In the genomic region with DNA sequence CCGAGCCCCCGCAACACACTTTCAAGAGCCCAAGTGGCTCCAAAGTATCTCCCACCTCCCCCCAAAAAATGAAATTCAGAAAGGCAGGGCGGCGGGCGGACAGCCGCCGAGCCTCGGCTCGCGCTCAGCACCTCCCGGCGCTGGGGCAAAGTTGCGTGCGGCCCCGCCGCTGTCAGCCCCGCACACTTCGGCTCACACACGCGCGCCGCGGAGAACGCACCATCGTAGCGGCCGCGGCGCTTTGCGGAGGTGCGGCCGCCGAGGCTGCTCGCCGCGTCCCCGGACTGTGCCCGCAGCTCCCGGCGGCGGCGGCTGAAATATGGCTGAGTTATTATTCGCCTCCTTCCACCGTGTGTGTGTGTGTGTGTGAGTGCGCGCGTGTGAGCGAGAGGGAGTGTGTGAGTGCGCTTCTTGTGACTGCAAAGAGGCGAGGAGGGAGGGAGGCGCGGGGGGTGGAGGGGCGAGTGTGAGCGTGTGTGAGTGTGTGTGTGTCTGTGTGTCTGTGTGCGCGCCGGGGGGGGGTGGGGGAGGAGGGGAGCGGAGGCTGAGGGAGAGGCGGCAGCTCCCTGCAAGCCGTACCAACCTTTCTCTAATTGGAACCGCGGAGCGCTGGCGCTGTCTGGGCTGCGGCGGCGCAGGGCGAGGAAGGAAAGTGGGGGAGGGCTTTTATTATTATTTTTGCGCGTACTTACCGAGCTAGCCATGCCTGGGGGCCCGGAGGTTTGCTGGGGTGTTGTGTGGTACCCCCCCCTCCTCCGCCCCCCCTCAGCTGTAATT, we compare ENCODE assay signal across 8 cellular contexts.
DNase-seq lines count a peak whose midpoint lies in the region; ATAC-seq and TF ChIP-seq lines count a peak whose summit lies in the region.

No MANE protein-coding gene starts in this region.

- peak overlapping the region; percentile 81 for H3K4me3 ChIP-seq in choroid plexus epithelial cell (ENCODE audit: low read depth, low read length)

- DNase-seq in DMS79 (lab: John Stamatoyannopoulos, UW): peak; percentile 46
- peak; percentile 87 for DNase-seq in NCI-H1092 treated with DMSO at 0.1 percent for 48 hours (lab: John Stamatoyannopoulos, UW)
- peak; percentile 66 for DNase-seq in activated CD4-positive, alpha-beta T cell treated with anti-CD3 and anti-CD28 coated beads for 1 hour
- peak; percentile 80 for DNase-seq in choroid plexus epithelial cell (ENCODE audit: low read depth)
- peak; percentile 50 to 52 for DNase-seq in stimulated activated CD4-positive, alpha-beta T cell treated with anti-CD3 and anti-CD28 coated beads, Interleukin-1b, Interleukin-23, amount 100 ng/mL, for 1 hour (ENCODE audit: low read depth in 2 of 2)

- TF ChIP-seq CTCF in choroid plexus epithelial cell (conservative IDR thresholded peaks at IDR 0.05; ENCODE audit: low read depth, low read length): no peak

- ATAC-seq in GM21786 (IDR thresholded peaks at IDR 0.05; ENCODE audit: unreplicated experiment) (peak; percentile 10), GM18520 (IDR thresholded peaks at IDR 0.05; ENCODE audit: unreplicated experiment) (no peak)

- no peaks in the 10 kb centered on the region for H3K27me3 ChIP-seq in layer of hippocampus (ENCODE audit: control insufficient read depth, insufficient read depth, low read length)

- peak overlapping the region; percentile 95 for H3K27ac ChIP-seq in layer of hippocampus (ENCODE audit: low read depth, low read length)
